Comparison of ENCODE assay signal across 8 cellular contexts in the genomic region with DNA sequence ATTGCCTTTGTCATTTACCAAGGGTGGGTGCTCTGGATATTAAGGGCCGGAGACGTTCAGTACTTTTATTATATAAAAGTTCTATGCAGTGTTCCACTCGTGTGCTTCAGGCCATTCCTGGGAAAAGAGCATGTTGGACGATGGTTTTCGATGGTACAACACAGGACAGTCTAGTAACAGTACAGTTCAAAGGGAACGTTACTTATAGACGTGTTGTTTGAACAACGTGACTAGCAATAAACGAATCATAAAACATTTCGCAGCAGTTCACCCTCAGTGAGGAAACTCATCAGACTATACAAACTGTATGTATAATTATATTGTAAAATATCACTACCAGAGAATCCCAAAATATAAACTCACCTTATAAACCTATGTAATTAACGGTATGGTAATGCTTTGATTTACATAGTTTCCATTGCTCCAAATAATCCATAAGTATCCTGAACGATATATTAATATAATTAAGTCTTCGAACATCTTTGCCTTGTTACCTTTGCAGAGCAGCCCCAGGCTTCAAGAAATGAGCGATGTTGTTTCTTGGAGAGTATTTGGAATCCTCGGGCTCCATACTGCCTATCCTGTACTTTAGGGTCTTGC. TPM values are rescaled to one million over a fixed set of nuclear protein-coding genes. Genes with fewer than 3 reads are reported as not detected.
A peak's percentile ranks its signal among the peaks of the same experiment; 100 is the strongest.
DNase-seq lines count a peak whose midpoint lies in the region; ATAC-seq and TF ChIP-seq lines count a peak whose summit lies in the region.

No MANE protein-coding gene starts in this region.

- ATAC-seq in GM19328 (IDR thresholded peaks at IDR 0.05; ENCODE audit: unreplicated experiment): no peak

- TF ChIP-seq CTCF in RWPE1 (conservative IDR thresholded peaks at IDR 0.05; ENCODE audit: low read depth) (no peak), esophagus squamous epithelium (IDR thresholded peaks at IDR 0.05) (no peak), prostate gland (IDR thresholded peaks at IDR 0.05) (no peak), GM13977 (IDR thresholded peaks at IDR 0.05; ENCODE audit: extremely low read depth, insufficient read depth, missing control alignments) (no peak)

- H3K27me3 ChIP-seq in esophagus squamous epithelium (no peaks in the 10 kb centered on the region), prostate gland (replicated peaks; ENCODE audit: insufficient read depth) (no peaks in the 10 kb centered on the region)

- H3K4me1 ChIP-seq in ES-I3 (ENCODE audit: insufficient read depth, low read length): peaks cover 7% of the 10 kb centered on the region
- peaks cover 25 to 70% (median 40%) of the 10 kb centered on the region in 3 donors for H3K4me1 ChIP-seq in esophagus squamous epithelium
- peaks cover 4% of the 10 kb centered on the region for H3K4me1 ChIP-seq in prostate gland (replicated peaks)

- TF ChIP-seq POLR2A in esophagus squamous epithelium (IDR thresholded peaks at IDR 0.05): no peak
- TF ChIP-seq POLR2A in prostate gland (IDR thresholded peaks at IDR 0.05): no peak

- H3K9me3 ChIP-seq in ES-I3 (ENCODE audit: control insufficient read depth, insufficient read depth, low read length) (no peaks in the 10 kb centered on the region), esophagus squamous epithelium (no peaks in the 10 kb centered on the region), prostate gland (no peaks in the 10 kb centered on the region)

- WGBS in esophagus squamous epithelium, 2 donors: 8 to 11% methylated on average over 15 of the region's 15 CpGs
- WGBS in prostate gland: 11% methylated on average over 15 of the region's 15 CpGs

- POLR2A ChIA-PET in RWPE1 (lab: Yijun Ruan, JAX; ENCODE audit: low non-redundant PET): interaction anchor here (0.5 to 1.3 kb wide), 5 partner anchors 10 to 185 kb away, joined by 3 to 9 read pairs (median 3); a partner anchor contains a TSS

- DNase-seq in RWPE1 (ENCODE audit: low spot score) (peak; percentile 99), esophagus squamous epithelium (lab: John Stamatoyannopoulos, UW) (no peak), prostate gland (ENCODE audit: low spot score) (no peak), NK-92 (lab: John Stamatoyannopoulos, UW; ENCODE audit: unreplicated experiment) (no peak), head of caudate nucleus (no peak), GM13977 (ENCODE audit: low spot score) (no peak)

- H3K9ac ChIP-seq in ES-I3 (ENCODE audit: low read depth, low read length): peak overlapping the region; percentile 97

- H3K27ac ChIP-seq in RWPE1 (peak overlapping the region; percentile 86), esophagus squamous epithelium (peak overlapping the region; percentile 93 to 98 (median 96)), prostate gland (peak overlapping the region in 1 of 2 donors; percentile 87)

- in situ Hi-C loops in GM13977 (cut with MboI; ENCODE audit: low pct_unique_long_range_greater_than_20kb, low sequenced_read_pairs, unreplicated experiment): no loop called here

- CTCF ChIA-PET in RWPE1 (lab: Yijun Ruan, JAX): interaction anchor here (1.0 kb wide), 1 partner anchor 37 kb away, joined by 4 read pairs; no protein-coding TSS in a partner anchor

- H3K36me3 ChIP-seq in ES-I3 (ENCODE audit: insufficient read depth, low read length) (no peaks in the 10 kb centered on the region), esophagus squamous epithelium (no peaks in the 10 kb centered on the region), prostate gland (no peaks in the 10 kb centered on the region)

- intact Hi-C loops in esophagus squamous epithelium (cut with DNase I) (no loop called here), prostate gland (cut with DNase I) (loop anchor here (5.0 kb wide), 1 partner anchor 46 kb away; no protein-coding TSS in a partner anchor), head of caudate nucleus (cut with DNase I) (no loop called here)

- H3K4me3 ChIP-seq in esophagus squamous epithelium (peak overlapping the region; percentile 65 to 91 (median 74)), prostate gland (peak overlapping the region; percentile 65 to 74)

RNA-seq across cellular contexts. Expression of a gene that starts 0.6 kb away (rescaled TPM):
- 10 to 100 TPM; 54.6 to 66.2 (median 57.8) TPM for total RNA-seq in esophagus squamous epithelium
- total RNA-seq in prostate gland: 10 to 100 TPM; 39.4 to 68.5 TPM

RNA-seq across cellular contexts. Expression of a gene that starts 10.3 kb away (rescaled TPM):
- total RNA-seq in esophagus squamous epithelium (10 to 100 TPM; 23.8 to 44.1 (median 34.7) TPM), prostate gland (100 to 1,000 TPM in 1 of 2 donors, 10 to 100 TPM in 1; 91.1 to 111 TPM)
